Comparison of ENCODE assay signal across 8 cellular contexts in the genomic region with DNA sequence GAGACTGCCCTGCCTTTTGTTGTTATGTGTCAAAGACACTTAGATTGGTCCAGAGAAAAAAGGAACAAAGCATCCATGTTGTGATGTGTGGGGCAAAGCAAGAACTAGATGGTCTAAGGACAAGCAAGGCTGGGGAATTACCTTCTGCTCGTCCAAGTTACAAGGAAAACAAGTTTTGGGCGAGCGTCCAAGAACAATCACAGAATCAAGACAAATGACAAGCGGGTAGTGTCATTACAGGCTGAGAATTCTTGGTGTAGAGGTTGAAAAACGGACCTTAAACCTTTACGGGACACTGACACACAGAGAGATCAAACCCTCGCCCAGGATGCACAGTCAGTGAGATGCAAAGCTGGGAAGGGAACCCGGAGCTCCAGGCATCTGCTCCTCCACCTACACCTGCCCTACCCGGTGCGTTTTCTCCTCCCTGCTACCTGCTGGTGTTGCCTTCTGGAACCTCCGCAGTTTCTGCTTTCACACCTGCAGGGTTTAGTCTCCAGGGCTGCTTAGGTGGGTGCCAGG. TPM values are rescaled to one million over a fixed set of nuclear protein-coding genes. Genes with fewer than 3 reads are reported as not detected.
A peak's percentile ranks its signal among the peaks of the same experiment; 100 is the strongest.
DNase-seq lines count a peak whose midpoint lies in the region; ATAC-seq and TF ChIP-seq lines count a peak whose summit lies in the region.

No MANE protein-coding gene starts in this region.

- 22 to 26% methylated on average over 11 of the region's 11 CpGs for WGBS in ectodermal cell, 2 experiments

- peak overlapping the region; percentile 84 for H3K4me3 Mint-ChIP-seq in activated T-cell treated with anti-CD3 and anti-CD28 coated beads, Interleukin-2, amount 50 U/mL, for 4 hours
- H3K4me3 Mint-ChIP-seq in nephron progenitor cell, result peak overlapping the region; percentile 93

- peaks cover 19% of the 10 kb centered on the region for H3K4me1 Mint-ChIP-seq in activated T-cell treated with anti-CD3 and anti-CD28 coated beads, Interleukin-2, amount 50 U/mL, for 4 hours (ENCODE audit: low read depth)
- peaks cover 21% of the 10 kb centered on the region for H3K4me1 Mint-ChIP-seq in nephron progenitor cell

- TF ChIP-seq CTCF in nephron progenitor cell (IDR thresholded peaks at IDR 0.05), result no peak

- peaks cover 2% of the 10 kb centered on the region for H3K9me3 ChIP-seq in ectodermal cell (ENCODE audit: control insufficient read depth, low read length)

- H3K27me3 ChIP-seq in ectodermal cell (ENCODE audit: control insufficient read depth, insufficient read depth, low read length, poor library complexity, severe bottlenecking), result peaks cover 43% of the 10 kb centered on the region

- H3K36me3 ChIP-seq in ectodermal cell (ENCODE audit: control insufficient read depth, insufficient read depth, low read length), result no peaks in the 10 kb centered on the region

- H3K9me3 Mint-ChIP-seq in activated T-cell treated with anti-CD3 and anti-CD28 coated beads, Interleukin-2, amount 50 U/mL, for 4 hours, result peaks cover 11% of the 10 kb centered on the region
- H3K9me3 Mint-ChIP-seq in nephron progenitor cell, result peaks cover 47% of the 10 kb centered on the region

- ATAC-seq in activated T-cell treated with anti-CD3 and anti-CD28 coated beads, Interleukin-2, amount 50 U/mL, for 4 hours, result peak in 1 of 2 donors; percentile 2

- H3K27ac ChIP-seq in ectodermal cell (ENCODE audit: insufficient read depth, low read depth, low read length, poor library complexity, severe bottlenecking), result no peak overlapping the region

- H3K27ac Mint-ChIP-seq in nephron progenitor cell, result peak overlapping the region; percentile 68

- DNase-seq in activated T-cell treated with anti-CD3 and anti-CD28 coated beads, Interleukin-2, amount 50 U/mL, for 4 hours, result no peak
- DNase-seq in activated T-cell treated with anti-CD3 and anti-CD28 coated beads for 4 hours (no peak), NCI-H2196 treated with DMSO at 0.1 percent for 48 hours (lab: John Stamatoyannopoulos, UW; ENCODE audit: unreplicated experiment) (peak; percentile 73), nephron progenitor cell (no peak), DMS114 treated with DMSO at 0.1 percent for 48 hours (lab: John Stamatoyannopoulos, UW; ENCODE audit: unreplicated experiment) (no peak), RKO (ENCODE audit: low spot score) (no peak), NCI-H1694 (lab: John Stamatoyannopoulos, UW) (no peak)

- H3K36me3 Mint-ChIP-seq in activated T-cell treated with anti-CD3 and anti-CD28 coated beads, Interleukin-2, amount 50 U/mL, for 4 hours (ENCODE audit: insufficient read depth), result peaks cover 6% of the 10 kb centered on the region
- H3K36me3 Mint-ChIP-seq in nephron progenitor cell (ENCODE audit: low read depth), result peaks cover 12% of the 10 kb centered on the region

- H3K27me3 Mint-ChIP-seq in activated T-cell treated with anti-CD3 and anti-CD28 coated beads, Interleukin-2, amount 50 U/mL, for 4 hours (ENCODE audit: low read depth), result peaks cover 22% of the 10 kb centered on the region
- peaks cover 67% of the 10 kb centered on the region for H3K27me3 Mint-ChIP-seq in nephron progenitor cell (ENCODE audit: low read depth, poor library complexity)

- peak overlapping the region; percentile 45 for H3K4me3 ChIP-seq in ectodermal cell (ENCODE audit: insufficient read depth, low read depth, low read length)

- H3K4me1 ChIP-seq in ectodermal cell (ENCODE audit: control insufficient read depth, insufficient read depth, low read length), result no peaks in the 10 kb centered on the region

RNA-seq across cellular contexts. Expression of a gene that starts 0.5 kb away (rescaled TPM):
- total RNA-seq in activated T-cell treated with anti-CD3 and anti-CD28 coated beads, Interleukin-2, amount 50 U/mL, for 4 hours, result 10 to 100 TPM; 10.7 to 13.3 (median 11.3) TPM
- polyA plus RNA-seq in ectodermal cell (2013, experiment 1 of 4), result 2.4 TPM
- 3.3 TPM for polyA plus RNA-seq in ectodermal cell (2013, experiment 2 of 4)
- 1.9 TPM for polyA plus RNA-seq in ectodermal cell (2013, experiment 3 of 4)
- 2.9 TPM for polyA plus RNA-seq in ectodermal cell (2013, experiment 4 of 4)

RNA-seq across cellular contexts. Expression of a gene that starts 10.9 kb away (rescaled TPM):
- 1 to 10 TPM; 1.0 to 1.8 (median 1.8) TPM for total RNA-seq in activated T-cell treated with anti-CD3 and anti-CD28 coated beads, Interleukin-2, amount 50 U/mL, for 4 hours
- 2.9 TPM for polyA plus RNA-seq in ectodermal cell (2013, experiment 1 of 4)
- polyA plus RNA-seq in ectodermal cell (2013, experiment 2 of 4), result 3.7 TPM
- polyA plus RNA-seq in ectodermal cell (2013, experiment 3 of 4), result 3.6 TPM
- 3.8 TPM for polyA plus RNA-seq in ectodermal cell (2013, experiment 4 of 4)

RNA-seq across cellular contexts. Expression of a gene that starts 16.0 kb away (rescaled TPM):
- 10 to 100 TPM; 16.1 to 18.0 (median 16.4) TPM for total RNA-seq in activated T-cell treated with anti-CD3 and anti-CD28 coated beads, Interleukin-2, amount 50 U/mL, for 4 hours
- polyA plus RNA-seq in ectodermal cell (2013, experiment 1 of 4), result 7.3 TPM
- 9.5 TPM for polyA plus RNA-seq in ectodermal cell (2013, experiment 2 of 4)
- 6.1 TPM for polyA plus RNA-seq in ectodermal cell (2013, experiment 3 of 4)
- polyA plus RNA-seq in ectodermal cell (2013, experiment 4 of 4), result 7.4 TPM

RNA-seq across cellular contexts. Expression of a gene that starts 25.3 kb away (rescaled TPM):
- 1 to 10 TPM; 5.3 to 6.4 (median 6.0) TPM for total RNA-seq in activated T-cell treated with anti-CD3 and anti-CD28 coated beads, Interleukin-2, amount 50 U/mL, for 4 hours
- polyA plus RNA-seq in ectodermal cell (2013, experiment 1 of 4), result 10.7 TPM
- 11.9 TPM for polyA plus RNA-seq in ectodermal cell (2013, experiment 2 of 4)
- polyA plus RNA-seq in ectodermal cell (2013, experiment 3 of 4), result 8.9 TPM
- 11.8 TPM for polyA plus RNA-seq in ectodermal cell (2013, experiment 4 of 4)

RNA-seq across cellular contexts. Expression of a gene that starts 42.4 kb away (rescaled TPM):
- total RNA-seq in activated T-cell treated with anti-CD3 and anti-CD28 coated beads, Interleukin-2, amount 50 U/mL, for 4 hours, result 10 to 100 TPM; 17.8 to 20.5 (median 20.3) TPM
- 11.3 TPM for polyA plus RNA-seq in ectodermal cell (2013, experiment 1 of 4)
- 11.9 TPM for polyA plus RNA-seq in ectodermal cell (2013, experiment 2 of 4)
- 9.1 TPM for polyA plus RNA-seq in ectodermal cell (2013, experiment 3 of 4)
- 9.5 TPM for polyA plus RNA-seq in ectodermal cell (2013, experiment 4 of 4)
